Comparison of ENCODE assay signal across 14 cellular contexts in the genomic region with DNA sequence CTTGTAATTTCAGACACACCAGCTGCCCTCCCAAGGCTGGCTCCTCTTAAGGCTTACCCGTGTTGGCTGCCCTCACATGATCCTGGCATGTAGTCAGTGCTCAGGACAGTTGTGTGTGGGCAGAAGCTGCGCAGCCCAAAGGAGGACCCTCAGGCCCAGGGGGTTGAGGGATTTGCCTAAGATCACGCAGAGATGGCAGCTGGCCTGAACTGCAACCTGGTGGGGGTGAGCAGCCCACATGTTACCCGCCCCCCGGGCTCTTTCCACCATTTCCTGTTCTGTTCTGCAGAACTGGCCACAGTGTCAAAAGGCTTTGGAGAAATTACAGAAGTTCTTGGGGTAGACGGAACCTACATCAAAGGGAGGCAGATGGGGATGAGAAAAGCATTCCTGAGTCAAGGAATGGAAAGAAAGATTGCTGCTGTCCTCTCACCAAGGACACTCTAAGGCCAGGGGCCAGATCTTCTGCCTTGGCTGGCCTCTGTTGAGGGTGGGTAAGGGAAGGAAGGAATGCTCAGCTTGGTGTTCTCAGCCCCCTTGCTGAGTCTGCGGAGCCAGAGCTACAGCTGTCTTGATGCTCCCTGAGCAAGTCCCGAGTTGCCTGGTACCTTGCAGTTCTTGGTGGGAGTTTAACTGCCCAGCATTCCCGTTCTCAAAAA. TPM values are rescaled to one million over a fixed set of nuclear protein-coding genes. Genes with fewer than 3 reads are reported as not detected.
DNase-seq lines count a peak whose midpoint lies in the region; ATAC-seq and TF ChIP-seq lines count a peak whose summit lies in the region.
"Had no signal": no experiment of that assay in that cellular context is flagged by ENCODE, and none has a peak within 500 bp of the region (broad histone marks: within the 10 kb centered on the region; RNA-seq: fewer than 3 reads in every experiment).

No MANE protein-coding gene starts in this region.

- H2BK15ac ChIP-seq in neuronal stem cell (ENCODE audit: low read length): no peak overlapping the region

- H3K36me3 Mint-ChIP-seq in activated naive CD4-positive, alpha-beta T cell treated with anti-CD3 and anti-CD28 coated beads, Interleukin-2, amount 10 ng/mL, durations not matched to agents 7 days and 5 days: no peaks in the 10 kb centered on the region

- no peaks in the 10 kb centered on the region for H3K79me1 ChIP-seq in neuronal stem cell (ENCODE audit: low read depth, low read length)

- H3K4me3 ChIP-seq in mesodermal cell (ENCODE audit: extremely low read depth, insufficient read depth, low read length, poor library complexity, severe bottlenecking) (no peak overlapping the region), upper lobe of right lung (no peak overlapping the region), neuronal stem cell (ENCODE audit: low read length in 2 of 2) (no peak overlapping the region)
- H3K4me3 ChIP-seq: right lobe of liver had no signal

- H3K14ac ChIP-seq in neuronal stem cell (ENCODE audit: low read length): no peak overlapping the region

- no peak overlapping the region for H3K9ac ChIP-seq in neuronal stem cell (ENCODE audit: low read depth, low read length, poor library complexity)

- CTCF ChIA-PET in activated naive CD4-positive, alpha-beta T cell treated with anti-CD3 and anti-CD28 coated beads, Interleukin-2, amount 10 ng/mL, durations not matched to agents 7 days and 5 days (lab: Charles Lee): no interaction called here

- peaks cover 16% of the 10 kb centered on the region for H3K36me3 ChIP-seq in mesodermal cell (ENCODE audit: control insufficient read depth, insufficient read depth, low read length)
- no peaks in the 10 kb centered on the region for H3K36me3 ChIP-seq in upper lobe of right lung
- peaks cover 0 to 54% of the 10 kb centered on the region in 2 donors for H3K36me3 ChIP-seq in neuronal stem cell (replicated peaks in 1 of 2; ENCODE audit: control insufficient read depth in 2 of 2, insufficient read depth in 2 of 2, low read length in 2 of 2)
- H3K36me3 ChIP-seq: right lobe of liver had no signal

- no peaks in the 10 kb centered on the region for H3K4me1 Mint-ChIP-seq in activated naive CD4-positive, alpha-beta T cell treated with anti-CD3 and anti-CD28 coated beads, Interleukin-2, amount 10 ng/mL, durations not matched to agents 7 days and 5 days

- H3K18ac ChIP-seq in neuronal stem cell (ENCODE audit: low read length): no peak overlapping the region

- H3K4me1 ChIP-seq in mesodermal cell (ENCODE audit: control insufficient read depth, insufficient read depth, low read length, poor library complexity, severe bottlenecking) (peaks cover 21% of the 10 kb centered on the region), upper lobe of right lung (peaks cover 16% of the 10 kb centered on the region), neuronal stem cell (ENCODE audit: control insufficient read depth in 2 of 2, insufficient read depth in 1 of 2, low read depth in 1 of 2, low read length in 2 of 2) (peaks cover 5 to 21% of the 10 kb centered on the region in 2 donors)
- H3K4me1 ChIP-seq: right lobe of liver had no signal

- H4K91ac ChIP-seq in neuronal stem cell (ENCODE audit: low read depth, low read length, poor library complexity): no peak overlapping the region

- peaks cover 70% of the 10 kb centered on the region for H3K27me3 Mint-ChIP-seq in activated naive CD4-positive, alpha-beta T cell treated with anti-CD3 and anti-CD28 coated beads, Interleukin-2, amount 10 ng/mL, durations not matched to agents 7 days and 5 days

- intact Hi-C loops in Right ventricle myocardium inferior (cut with DNase I) (no loop called here), cardiac septum (cut with DNase I) (no loop called here), upper lobe of right lung (cut with DNase I) (no loop called here)

- no peak overlapping the region for H2BK120ac ChIP-seq in neuronal stem cell (ENCODE audit: low read depth, low read length)

- no peak overlapping the region for H2AK5ac ChIP-seq in neuronal stem cell (ENCODE audit: low read depth, low read length)

- peak; percentile 34 for ATAC-seq in Right ventricle myocardium inferior
- ATAC-seq in upper lobe of right lung: peak; percentile 33
- ATAC-seq: right lobe of liver; stimulated activated naive CD8-positive, alpha-beta T cell treated with anti-CD3 and anti-CD28 coated beads, Interleukin-15, Interleukin-2, amounts not matched to agents 100 U/mL and 50 U/mL, for 24 hours had no signal

- H2BK5ac ChIP-seq in neuronal stem cell (ENCODE audit: low read length): no peak overlapping the region

- no peak for DNase-seq in Right ventricle myocardium inferior (ENCODE audit: missing footprints)
- DNase-seq in cardiac septum (ENCODE audit: low spot score): no peak
- no peak for DNase-seq in upper lobe of right lung
- no peak for DNase-seq in LoVo (ENCODE audit: low spot score)
- no peak for DNase-seq in activated naive CD4-positive, alpha-beta T cell treated with anti-CD3 and anti-CD28 coated beads, Interleukin-2, amount 10 ng/mL, durations not matched to agents 7 days and 5 days
- no peak for DNase-seq in neuronal stem cell (ENCODE audit: low spot score)
- DNase-seq: activated T-cell treated with anti-CD3 and anti-CD28 coated beads, Interleukin-2, amount 50 U/mL, for 48 hours; amniotic stem cell; COR-L47; NCI-H146; right lobe of liver; stimulated activated naive CD8-positive, alpha-beta T cell treated with anti-CD3 and anti-CD28 coated beads, Interleukin-15, Interleukin-2, amounts not matched to agents 100 U/mL and 50 U/mL, for 24 hours had no signal

- TF ChIP-seq CTCF in upper lobe of right lung (IDR thresholded peaks at IDR 0.05): no peak

- H3K27me3 ChIP-seq in upper lobe of right lung (no peaks in the 10 kb centered on the region), neuronal stem cell (ENCODE audit: control insufficient read depth in 3 of 3, insufficient read depth in 3 of 3, low read depth in 1 of 3, low read length in 3 of 3) (no peaks in the 10 kb centered on the region)
- H3K27me3 ChIP-seq: right lobe of liver had no signal

- no peak overlapping the region for H4K8ac ChIP-seq in neuronal stem cell (ENCODE audit: low read depth, low read length)

- WGBS in mesodermal cell (ENCODE audit: insufficient coverage in 2 of 2), 2 experiments: 69 to 71% methylated on average over 2 of the region's 9 CpGs
- WGBS in neuronal stem cell (ENCODE audit: extremely low coverage in 2 of 2, insufficient read length in 2 of 2, insufficient replicate concordance in 1 of 2), 2 donors: no CpG with 5 or more reads among the region's 9 CpGs

- no peak overlapping the region for H3K4ac ChIP-seq in neuronal stem cell (ENCODE audit: low read length)

- H3K4me3 Mint-ChIP-seq in activated naive CD4-positive, alpha-beta T cell treated with anti-CD3 and anti-CD28 coated beads, Interleukin-2, amount 10 ng/mL, durations not matched to agents 7 days and 5 days: no peak overlapping the region

- H3K9me3 Mint-ChIP-seq in activated naive CD4-positive, alpha-beta T cell treated with anti-CD3 and anti-CD28 coated beads, Interleukin-2, amount 10 ng/mL, durations not matched to agents 7 days and 5 days: no peaks in the 10 kb centered on the region

- H2AFZ ChIP-seq in neuronal stem cell (ENCODE audit: low read length): no peak overlapping the region

- no peak overlapping the region for H3K23ac ChIP-seq in neuronal stem cell (ENCODE audit: low read depth, low read length, poor library complexity)

- H3K9me3 ChIP-seq in mesodermal cell (ENCODE audit: control insufficient read depth, low read length) (no peaks in the 10 kb centered on the region), upper lobe of right lung (no peaks in the 10 kb centered on the region), neuronal stem cell (replicated peaks in 1 of 2; ENCODE audit: control insufficient read depth in 2 of 2, insufficient read depth in 1 of 2, low read depth in 1 of 2, low read length in 2 of 2) (no peaks in the 10 kb centered on the region)
- H3K9me3 ChIP-seq: right lobe of liver had no signal

- H3K27ac Mint-ChIP-seq in activated naive CD4-positive, alpha-beta T cell treated with anti-CD3 and anti-CD28 coated beads, Interleukin-2, amount 10 ng/mL, durations not matched to agents 7 days and 5 days: no peak overlapping the region

- H3K27ac ChIP-seq in angular gyrus (ENCODE audit: low read depth, low read length): peak overlapping the region; percentile 22
- H3K27ac ChIP-seq in mesodermal cell (ENCODE audit: low read depth, low read length, severe bottlenecking): peak overlapping the region; percentile 23
- no peak overlapping the region for H3K27ac ChIP-seq in upper lobe of right lung
- H3K27ac ChIP-seq in neuronal stem cell (replicated peaks; ENCODE audit: low read length): no peak overlapping the region
- H3K27ac ChIP-seq: right lobe of liver had no signal

- H2BK12ac ChIP-seq in neuronal stem cell (ENCODE audit: low read length): no peak overlapping the region

- no peak overlapping the region for H3K4me2 ChIP-seq in neuronal stem cell (ENCODE audit: insufficient read depth, low read length, poor library complexity, severe bottlenecking)

RNA-seq across cellular contexts. Expression of gene EPN2, which starts 53.0 kb away (rescaled TPM):
- 85.5 TPM for total RNA-seq in Right ventricle myocardium inferior
- 78.4 TPM for total RNA-seq in cardiac septum
- 37.4 TPM for polyA plus RNA-seq in mesodermal cell (2013, experiment 1 of 2)
- polyA plus RNA-seq in mesodermal cell (2013, experiment 2 of 2): 33.4 TPM
- 54.5 TPM for total RNA-seq in upper lobe of right lung
- 34.1 TPM for polyA plus RNA-seq in neuronal stem cell (2013, experiment 1 of 2)
- 36.2 TPM for polyA plus RNA-seq in neuronal stem cell (2013, experiment 2 of 2)

Comparison
In these comparisons a context has a peak if more than half of its experiments do, and no peak if none do; other contexts are left out.
1. H3K27ac ChIP-seq: peak in angular gyrus (single experiment) and mesodermal cell (single experiment); none in upper lobe of right lung (single experiment) and neuronal stem cell (single experiment).